Comparison of ENCODE assay signal across 27 cellular contexts in the genomic region with DNA sequence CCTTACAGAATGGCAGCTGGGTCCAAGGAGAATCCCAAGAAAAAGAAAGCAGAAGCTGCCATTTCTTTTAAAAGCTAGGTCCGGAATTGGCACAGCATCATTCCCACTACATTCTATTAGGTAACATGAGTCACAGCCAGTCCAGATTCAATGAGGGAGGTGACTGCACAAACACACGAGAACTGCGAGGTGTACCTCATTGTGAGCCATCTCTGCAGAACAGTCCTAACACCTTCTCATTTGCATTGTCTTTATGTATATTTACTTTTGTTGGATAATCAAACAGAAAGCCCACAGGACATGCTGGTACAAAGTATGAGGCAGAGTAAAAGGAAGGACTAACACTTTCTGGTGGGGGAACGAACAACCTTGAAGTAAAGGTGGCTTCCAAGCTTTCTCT.
"Had no signal": no experiment of that assay in that cellular context is flagged by ENCODE, and none has a peak within 500 bp of the region (broad histone marks: within the 10 kb centered on the region; RNA-seq: fewer than 3 reads in every experiment).

No MANE protein-coding gene starts in this region.

- H3K9me3 Mint-ChIP-seq: memory B cell; naive B cell; natural killer cell treated with Interleukin-12 subunit alpha and Interleukin-12 subunit beta and Interleukin-15 and Interleukin-18, amount 100 ng/mL, for 72 hours; neural crest cell; stimulated activated memory B cell treated with anti-CD40 and anti-IgM and Interleukin-4, amounts not matched to agents 10 μg/mL and 1 μg/mL and 100 μg/mL, for 72 hours; stimulated activated naive CD8-positive, alpha-beta T cell treated with anti-CD3 and anti-CD28 coated beads, Interleukin-15, Interleukin-2, amounts not matched to agents 100 ng/mL and 50 ng/mL, for 24 hours had no signal

- ATAC-seq: esophagus mucosa; gastrocnemius medialis; mucosa of descending colon; stimulated activated memory B cell treated with anti-CD40 and anti-IgM and Interleukin-4, amounts not matched to agents 10 μg/mL and 1 μg/mL and 100 μg/mL, for 72 hours; upper lobe of right lung had no signal

- H3K9ac ChIP-seq: parathyroid adenoma had no signal

- H3K4me1 Mint-ChIP-seq: memory B cell; naive B cell; neural crest cell; stimulated activated memory B cell treated with anti-CD40 and anti-IgM and Interleukin-4, amounts not matched to agents 10 μg/mL and 1 μg/mL and 100 μg/mL, for 72 hours had no signal

- H3K4me3 Mint-ChIP-seq: memory B cell; naive B cell; natural killer cell treated with Interleukin-12 subunit alpha and Interleukin-12 subunit beta and Interleukin-15 and Interleukin-18, amount 100 ng/mL, for 72 hours; neural crest cell; stimulated activated memory B cell treated with anti-CD40 and anti-IgM and Interleukin-4, amounts not matched to agents 10 μg/mL and 1 μg/mL and 100 μg/mL, for 72 hours; stimulated activated naive CD8-positive, alpha-beta T cell treated with anti-CD3 and anti-CD28 coated beads, Interleukin-15, Interleukin-2, amounts not matched to agents 100 ng/mL and 50 ng/mL, for 24 hours had no signal

- H2AFZ ChIP-seq: parathyroid adenoma had no signal

- H3K36me3 Mint-ChIP-seq: memory B cell; natural killer cell treated with Interleukin-12 subunit alpha and Interleukin-12 subunit beta and Interleukin-15 and Interleukin-18, amount 100 ng/mL, for 72 hours; stimulated activated memory B cell treated with anti-CD40 and anti-IgM and Interleukin-4, amounts not matched to agents 10 μg/mL and 1 μg/mL and 100 μg/mL, for 72 hours had no signal

- H3K4me3 ChIP-seq: dorsolateral prefrontal cortex, gastrocnemius medialis, lung, mucosa of descending colon, right atrium auricular region, sigmoid colon, suprapubic skin, transverse colon, upper lobe of right lung, uterus had no signal

- H3K27me3 Mint-ChIP-seq: memory B cell, progenitor cell of endocrine pancreas had no signal

- H3K79me2 ChIP-seq: parathyroid adenoma had no signal

- H3K9me3 ChIP-seq: gastrocnemius medialis, mucosa of descending colon, right atrium auricular region, sigmoid colon, suprapubic skin, transverse colon, upper lobe of right lung, uterus had no signal

- H3K27ac ChIP-seq: dorsolateral prefrontal cortex, epithelial cell of prostate, gastrocnemius medialis, parathyroid adenoma, right atrium auricular region, sigmoid colon, suprapubic skin, transverse colon, upper lobe of right lung, uterus had no signal

- DNase-seq: dorsolateral prefrontal cortex; effector CD4-positive, alpha-beta T cell; foreskin fibroblast; gastrocnemius medialis; head of caudate nucleus; kidney; mucosa of descending colon; naive B cell; sigmoid colon; stimulated activated CD4-positive, alpha-beta T cell treated with anti-CD3 and anti-CD28 coated beads, Interleukin-2, amount 100 ng/mL, for 24 hours; stimulated activated CD4-positive, alpha-beta T cell treated with anti-CD3 and anti-CD28 coated beads, Interleukin-4, amount 100 ng/mL, for 4 hours; transverse colon; upper lobe of right lung; uterus had no signal

- H3K36me3 ChIP-seq: gastrocnemius medialis, right atrium auricular region, sigmoid colon, suprapubic skin, transverse colon, upper lobe of right lung, uterus had no signal

- H3K4me1 ChIP-seq: gastrocnemius medialis, parathyroid adenoma, right atrium auricular region, sigmoid colon, suprapubic skin, transverse colon, upper lobe of right lung, uterus had no signal

- FAIRE-seq: colon, kidney had no signal

- H3K27ac Mint-ChIP-seq: memory B cell; progenitor cell of endocrine pancreas; stimulated activated memory B cell treated with anti-CD40 and anti-IgM and Interleukin-4, amounts not matched to agents 10 μg/mL and 1 μg/mL and 100 μg/mL, for 72 hours; stimulated activated naive CD8-positive, alpha-beta T cell treated with anti-CD3 and anti-CD28 coated beads, Interleukin-15, Interleukin-2, amounts not matched to agents 100 ng/mL and 50 ng/mL, for 24 hours had no signal

- H3K27me3 ChIP-seq: dorsolateral prefrontal cortex, gastrocnemius medialis, right atrium auricular region, sigmoid colon, suprapubic skin, transverse colon, upper lobe of right lung, uterus had no signal
